ENCODE assay signal across 17 cellular contexts in the genomic region with DNA sequence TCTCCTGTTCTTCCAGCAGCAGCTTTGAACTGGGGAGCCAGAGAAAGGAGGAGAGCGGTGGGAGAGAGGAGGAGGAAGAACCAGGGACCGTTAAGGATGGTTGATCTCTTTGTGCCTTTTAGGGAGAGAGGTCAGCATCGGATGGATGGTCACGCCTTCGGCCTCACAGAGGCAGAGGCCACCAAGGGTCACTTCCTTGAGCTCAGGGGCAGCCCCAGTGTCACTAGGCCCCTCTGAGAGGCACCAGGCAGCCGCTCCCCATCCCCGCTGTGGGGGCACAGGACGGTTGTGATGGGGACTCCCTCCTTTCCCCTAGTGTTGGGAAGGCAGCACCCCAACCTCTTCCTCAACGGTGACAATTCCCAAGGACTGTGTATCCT.
DNase-seq lines count a peak whose midpoint lies in the region; ATAC-seq and TF ChIP-seq lines count a peak whose summit lies in the region.
"Had no signal": no experiment of that assay in that cellular context is flagged by ENCODE, and none has a peak within 500 bp of the region (broad histone marks: within the 10 kb centered on the region; RNA-seq: fewer than 3 reads in every experiment).

No MANE protein-coding gene starts in this region.

- peaks cover 23% of the 10 kb centered on the region for H3K27me3 Mint-ChIP-seq in activated CD8-positive, alpha-beta T cell treated with anti-CD3 and anti-CD28 coated beads, Interleukin-2, amount 10 ng/mL, durations not matched to agents 7 days and 5 days (ENCODE audit: low read depth)
- H3K27me3 Mint-ChIP-seq in activated CD8-positive, alpha-beta T cell treated with anti-CD3 and anti-CD28 coated beads for 36 hours: no peaks in the 10 kb centered on the region
- peaks cover 19% of the 10 kb centered on the region for H3K27me3 Mint-ChIP-seq in mesothelial cell of epicardium (ENCODE audit: low read depth)

- H3K4me1 Mint-ChIP-seq in activated CD8-positive, alpha-beta T cell treated with anti-CD3 and anti-CD28 coated beads, Interleukin-2, amount 10 ng/mL, durations not matched to agents 7 days and 5 days (ENCODE audit: low read depth): peaks cover 11% of the 10 kb centered on the region
- peaks cover 8% of the 10 kb centered on the region for H3K4me1 Mint-ChIP-seq in activated CD8-positive, alpha-beta T cell treated with anti-CD3 and anti-CD28 coated beads for 36 hours (ENCODE audit: low read depth)
- H3K4me1 Mint-ChIP-seq in mesothelial cell of epicardium: no peaks in the 10 kb centered on the region

- CTCF ChIA-PET in activated CD8-positive, alpha-beta T cell treated with anti-CD3 and anti-CD28 coated beads, Interleukin-2, amount 10 ng/mL, durations not matched to agents 7 days and 5 days (lab: Charles Lee): interaction anchor here (1.0 kb wide), 1 partner anchor 26 kb away, joined by 3 read pairs; no protein-coding TSS in a partner anchor
- CTCF ChIA-PET in activated CD8-positive, alpha-beta T cell treated with anti-CD3 and anti-CD28 coated beads for 36 hours (lab: Charles Lee): no interaction called here

- H3K4me1 ChIP-seq in RWPE2 (ENCODE audit: insufficient read depth, poor library complexity, severe bottlenecking): no peaks in the 10 kb centered on the region
- H3K4me1 ChIP-seq in osteoblast (ENCODE audit: insufficient read depth, low read length): no peaks in the 10 kb centered on the region
- no peaks in the 10 kb centered on the region for H3K4me1 ChIP-seq in mucosa of descending colon (ENCODE audit: low read depth)
- H3K4me1 ChIP-seq: Caco-2, HAP-1 had no signal

- H3K36me3 ChIP-seq in RWPE2 (ENCODE audit: low read depth) (no peaks in the 10 kb centered on the region), osteoblast (ENCODE audit: insufficient read depth, low read length) (no peaks in the 10 kb centered on the region), mucosa of descending colon (ENCODE audit: low read depth) (no peaks in the 10 kb centered on the region)
- H3K36me3 ChIP-seq: BLaER1, HAP-1 had no signal

- no peak overlapping the region for H3K4me3 Mint-ChIP-seq in activated CD8-positive, alpha-beta T cell treated with anti-CD3 and anti-CD28 coated beads, Interleukin-2, amount 10 ng/mL, durations not matched to agents 7 days and 5 days
- H3K4me3 Mint-ChIP-seq in activated CD8-positive, alpha-beta T cell treated with anti-CD3 and anti-CD28 coated beads for 36 hours: no peak overlapping the region
- H3K4me3 Mint-ChIP-seq in mesothelial cell of epicardium: no peak overlapping the region
- H3K4me3 Mint-ChIP-seq: CD8-positive, alpha-beta memory T cell had no signal

- H3K9me3 Mint-ChIP-seq in activated CD8-positive, alpha-beta T cell treated with anti-CD3 and anti-CD28 coated beads, Interleukin-2, amount 10 ng/mL, durations not matched to agents 7 days and 5 days (ENCODE audit: insufficient read depth): no peaks in the 10 kb centered on the region
- no peaks in the 10 kb centered on the region for H3K9me3 Mint-ChIP-seq in activated CD8-positive, alpha-beta T cell treated with anti-CD3 and anti-CD28 coated beads for 36 hours
- H3K9me3 Mint-ChIP-seq in mesothelial cell of epicardium: no peaks in the 10 kb centered on the region

- peaks cover 2% of the 10 kb centered on the region for H3K36me3 Mint-ChIP-seq in activated CD8-positive, alpha-beta T cell treated with anti-CD3 and anti-CD28 coated beads, Interleukin-2, amount 10 ng/mL, durations not matched to agents 7 days and 5 days (ENCODE audit: low read depth)
- no peaks in the 10 kb centered on the region for H3K36me3 Mint-ChIP-seq in activated CD8-positive, alpha-beta T cell treated with anti-CD3 and anti-CD28 coated beads for 36 hours (ENCODE audit: low read depth)
- peaks cover 3% of the 10 kb centered on the region for H3K36me3 Mint-ChIP-seq in mesothelial cell of epicardium

- no peak for TF ChIP-seq CTCF in activated CD8-positive, alpha-beta T cell treated with anti-CD3 and anti-CD28 coated beads for 36 hours (IDR thresholded peaks at IDR 0.05)
- no peak for TF ChIP-seq CTCF in RWPE2 (IDR thresholded peaks at IDR 0.05; ENCODE audit: poor library complexity, severe bottlenecking)
- no peak for TF ChIP-seq CTCF in osteoblast (IDR thresholded peaks at IDR 0.05; ENCODE audit: extremely low read depth, low read depth, low read length)
- no peak for TF ChIP-seq CTCF in mesothelial cell of epicardium (IDR thresholded peaks at IDR 0.05; ENCODE audit: unreplicated experiment)
- TF ChIP-seq CTCF in mucosa of descending colon (IDR thresholded peaks at IDR 0.05): no peak

- H3K27me3 ChIP-seq in RWPE2 (ENCODE audit: insufficient read depth, poor library complexity, severe bottlenecking) (peaks cover 7% of the 10 kb centered on the region), osteoblast (ENCODE audit: insufficient read depth, low read length) (peaks cover 6% of the 10 kb centered on the region)
- H3K27me3 ChIP-seq: BLaER1 had no signal

- H3K9me3 ChIP-seq in RWPE2 (ENCODE audit: severe bottlenecking) (no peaks in the 10 kb centered on the region), osteoblast (ENCODE audit: low read depth, low read length) (no peaks in the 10 kb centered on the region), mucosa of descending colon (no peaks in the 10 kb centered on the region)
- H3K9me3 ChIP-seq: HAP-1 had no signal

- H3K4me3 ChIP-seq in RWPE2 (ENCODE audit: severe bottlenecking): no peak overlapping the region
- H3K4me3 ChIP-seq in osteoblast (ENCODE audit: insufficient read depth, low read length): no peak overlapping the region
- H3K4me3 ChIP-seq in mucosa of descending colon: no peak overlapping the region
- H3K4me3 ChIP-seq: BLaER1, HAP-1 had no signal

- no peak overlapping the region for H3K27ac Mint-ChIP-seq in activated CD8-positive, alpha-beta T cell treated with anti-CD3 and anti-CD28 coated beads, Interleukin-2, amount 10 ng/mL, durations not matched to agents 7 days and 5 days
- H3K27ac Mint-ChIP-seq in activated CD8-positive, alpha-beta T cell treated with anti-CD3 and anti-CD28 coated beads for 36 hours: no peak overlapping the region
- H3K27ac Mint-ChIP-seq in mesothelial cell of epicardium: no peak overlapping the region
- H3K27ac Mint-ChIP-seq: CD8-positive, alpha-beta memory T cell had no signal

- H3K79me2 ChIP-seq in osteoblast (ENCODE audit: insufficient read depth, low read length): no peaks in the 10 kb centered on the region

- no peak overlapping the region for H2AFZ ChIP-seq in osteoblast (ENCODE audit: low read length)

- H4K20me1 ChIP-seq in osteoblast (ENCODE audit: insufficient read depth, low read length): no peaks in the 10 kb centered on the region
- H4K20me1 ChIP-seq: BLaER1 had no signal

- no peak overlapping the region for H3K4me2 ChIP-seq in osteoblast (ENCODE audit: insufficient read depth, low read length)
- H3K4me2 ChIP-seq: BLaER1 had no signal

- POLR2A ChIA-PET in activated CD8-positive, alpha-beta T cell treated with anti-CD3 and anti-CD28 coated beads, Interleukin-2, amount 10 ng/mL, durations not matched to agents 7 days and 5 days (lab: Charles Lee): no interaction called here
- POLR2A ChIA-PET in activated CD8-positive, alpha-beta T cell treated with anti-CD3 and anti-CD28 coated beads for 36 hours (lab: Charles Lee): interaction anchor here (1.1 kb wide), 1 partner anchor 15 kb away, joined by 3 read pairs; no protein-coding TSS in a partner anchor

- ATAC-seq in activated CD8-positive, alpha-beta T cell treated with anti-CD3 and anti-CD28 coated beads, Interleukin-2, amount 10 ng/mL, durations not matched to agents 7 days and 5 days: no peak
- no peak for ATAC-seq in activated CD8-positive, alpha-beta T cell treated with anti-CD3 and anti-CD28 coated beads for 36 hours
- no peak for ATAC-seq in RWPE2 (ENCODE audit: low read depth)
- no peak for ATAC-seq in mucosa of descending colon

- DNase-seq in activated CD8-positive, alpha-beta T cell treated with anti-CD3 and anti-CD28 coated beads, Interleukin-2, amount 10 ng/mL, durations not matched to agents 7 days and 5 days: peak; percentile 12
- DNase-seq in activated CD8-positive, alpha-beta T cell treated with anti-CD3 and anti-CD28 coated beads for 36 hours: no peak
- peak; percentile 23 for DNase-seq in RWPE2 (ENCODE audit: low spot score)
- peak; percentile 81 for DNase-seq in mesenteric fat pad (ENCODE audit: low spot score)
- peak; percentile 55 for DNase-seq in osteoblast (ENCODE audit: insufficient read length, low spot score, missing footprints)
- DNase-seq in mesothelial cell of epicardium (ENCODE audit: low spot score in 2 of 2, unreplicated experiment in 2 of 2): no peak
- no peak for DNase-seq in stimulated activated CD4-positive, alpha-beta T cell treated with anti-CD3 and anti-CD28 coated beads, Interleukin-4, amount 100 ng/mL, for 4 hours
- DNase-seq in mucosa of descending colon: no peak
- DNase-seq: 8988T; AML-193; Caco-2; CD8-positive, alpha-beta memory T cell; DND-41; GDM1; GOT3 had no signal

- intact Hi-C loops in activated CD8-positive, alpha-beta T cell treated with anti-CD3 and anti-CD28 coated beads for 36 hours (cut with micrococcal nuclease): no loop called here
- intact Hi-C loops in mucosa of descending colon (cut with DNase I, micrococcal nuclease): no loop called here

- H3K27ac ChIP-seq in RWPE2 (ENCODE audit: poor library complexity, severe bottlenecking) (no peak overlapping the region), osteoblast (ENCODE audit: low read depth, low read length) (no peak overlapping the region)
- H3K27ac ChIP-seq: BLaER1 had no signal

Comparison
In these comparisons a context has a peak if more than half of its experiments do, and no peak if none do; other contexts are left out.
1. DNase-seq: peak in activated CD8-positive, alpha-beta T cell treated with anti-CD3 and anti-CD28 coated beads, Interleukin-2, amount 10 ng/mL, durations not matched to agents 7 days and 5 days (single experiment), RWPE2 (single experiment), mesenteric fat pad (single experiment) and osteoblast (single experiment); none in activated CD8-positive, alpha-beta T cell treated with anti-CD3 and anti-CD28 coated beads for 36 hours (single experiment), mesothelial cell of epicardium (0 of 2), stimulated activated CD4-positive, alpha-beta T cell treated with anti-CD3 and anti-CD28 coated beads, Interleukin-4, amount 100 ng/mL, for 4 hours (0 of 2) and mucosa of descending colon (0 of 3).